Comparison of ENCODE assay signal across 33 cellular contexts in the genomic region with DNA sequence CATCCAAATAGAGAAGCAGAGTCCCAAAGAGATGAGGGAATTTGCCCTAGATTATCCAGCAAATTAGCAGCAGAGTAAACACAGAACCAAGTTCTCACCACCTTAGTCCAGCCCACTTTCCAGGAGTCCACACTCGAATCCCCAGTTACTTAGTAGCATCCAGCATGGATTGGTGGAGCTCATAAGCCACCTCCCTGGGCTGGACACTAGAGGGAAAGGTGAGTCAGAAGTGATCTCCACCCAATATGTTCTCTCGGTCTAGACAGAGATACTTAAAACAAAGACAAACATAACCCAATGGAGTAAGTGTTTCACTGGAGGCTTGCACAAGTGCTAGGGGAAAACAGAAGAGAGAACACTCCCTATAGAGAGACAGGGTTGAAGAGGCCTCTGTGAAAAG.
DNase-seq lines count a peak whose midpoint lies in the region; ATAC-seq and TF ChIP-seq lines count a peak whose summit lies in the region.
"Had no signal": no experiment of that assay in that cellular context is flagged by ENCODE, and none has a peak within 500 bp of the region (broad histone marks: within the 10 kb centered on the region; RNA-seq: fewer than 3 reads in every experiment).

No MANE protein-coding gene starts in this region.

- no peak overlapping the region for H3K9ac ChIP-seq in endodermal cell (ENCODE audit: extremely low read depth, low read length, poor library complexity, severe bottlenecking)
- H3K9ac ChIP-seq: parathyroid adenoma had no signal

- no peaks in the 10 kb centered on the region for H3K36me3 ChIP-seq in endodermal cell (ENCODE audit: control insufficient read depth, insufficient read depth, low read length)
- H3K36me3 ChIP-seq: ascending aorta, Peyer's patch, right atrium auricular region, SJSA1, thoracic aorta had no signal

- peaks cover 80% of the 10 kb centered on the region for H3K27me3 ChIP-seq in endodermal cell (ENCODE audit: control insufficient read depth, insufficient read depth, low read length, poor library complexity, severe bottlenecking)
- H3K27me3 ChIP-seq: ascending aorta, Peyer's patch, right atrium auricular region, SJSA1 had no signal

- ATAC-seq in left lobe of liver (peak; percentile 41), GM19452 (IDR thresholded peaks at IDR 0.05; ENCODE audit: unreplicated experiment) (no peak), HG02970 (IDR thresholded peaks at IDR 0.05; ENCODE audit: low FRiP score, unreplicated experiment) (no peak)
- ATAC-seq: activated CD8-positive, alpha-beta memory T cell treated with anti-CD3 and anti-CD28 coated beads, Interleukin-2, amount 10 ng/mL, durations not matched to agents 7 days and 5 days; activated T-cell treated with anti-CD3 and anti-CD28 coated beads, Interleukin-2, amount 50 U/mL, for 4 hours; effector memory CD8-positive, alpha-beta T cell; GM12878; stimulated activated naive CD8-positive, alpha-beta T cell treated with anti-CD3 and anti-CD28 coated beads, Interleukin-15, Interleukin-2, amounts not matched to agents 100 U/mL and 50 U/mL, for 24 hours had no signal

- in situ Hi-C loops in Caki2 (cut with HindIII; ENCODE audit: low pct_unique_long_range_greater_than_20kb, low sequenced_read_pairs), result no loop called here

- H3K4me3 Mint-ChIP-seq in endodermal cell (no peak overlapping the region), glutamatergic neuron (ENCODE audit: unreplicated experiment) (no peak overlapping the region)
- H3K4me3 Mint-ChIP-seq: activated B cell treated with CpG ODN at 0.5 μM for 24 hours; activated CD8-positive, alpha-beta memory T cell treated with anti-CD3 and anti-CD28 coated beads, Interleukin-2, amount 10 ng/mL, durations not matched to agents 7 days and 5 days; activated naive CD8-positive, alpha-beta T cell treated with anti-CD3 and anti-CD28 coated beads, Interleukin-2, amount 10 ng/mL, durations not matched to agents 7 days and 5 days; activated T-cell treated with anti-CD3 and anti-CD28 coated beads, Interleukin-2, amount 50 U/mL, for 4 hours; CD4-positive, alpha-beta T cell; effector memory CD8-positive, alpha-beta T cell had no signal

- H3K4me1 Mint-ChIP-seq in endodermal cell, result no peaks in the 10 kb centered on the region
- H3K4me1 Mint-ChIP-seq in glutamatergic neuron (ENCODE audit: low read depth, unreplicated experiment), result peaks cover 3% of the 10 kb centered on the region
- H3K4me1 Mint-ChIP-seq: activated B cell treated with CpG ODN at 0.5 μM for 24 hours; activated CD8-positive, alpha-beta memory T cell treated with anti-CD3 and anti-CD28 coated beads, Interleukin-2, amount 10 ng/mL, durations not matched to agents 7 days and 5 days; activated naive CD8-positive, alpha-beta T cell treated with anti-CD3 and anti-CD28 coated beads, Interleukin-2, amount 10 ng/mL, durations not matched to agents 7 days and 5 days had no signal

- DNase-seq in Caki2 (ENCODE audit: low read depth) (peak; percentile 16), HT1080 (ENCODE audit: low read depth) (peak; percentile 50), endodermal cell (no peak), left lobe of liver (ENCODE audit: low spot score) (no peak), glutamatergic neuron (no peak), mucosa of gallbladder (ENCODE audit: low spot score) (no peak)
- DNase-seq: activated B cell treated with CpG ODN at 0.5 μM for 24 hours; activated CD4-positive, alpha-beta T cell treated with anti-CD3 and anti-CD28 coated beads, Interleukin-2, amount 50 U/mL, for 1 hour; activated CD8-positive, alpha-beta memory T cell treated with anti-CD3 and anti-CD28 coated beads, Interleukin-2, amount 10 ng/mL, durations not matched to agents 7 days and 5 days; activated gamma-delta T cell; activated naive CD8-positive, alpha-beta T cell treated with anti-CD3 and anti-CD28 coated beads, Interleukin-2, amount 10 ng/mL, durations not matched to agents 7 days and 5 days; activated T-cell treated with anti-CD3 and anti-CD28 coated beads, Interleukin-2, amount 50 U/mL, for 4 hours; CD4-positive, alpha-beta T cell; central memory CD4-positive, alpha-beta T cell; effector memory CD8-positive, alpha-beta T cell; EL; IMR-90; kidney glomerular epithelial cell; mesendoderm; NCI-H2107; NCI-H345; Peyer's patch; stimulated activated CD4-positive, alpha-beta T cell treated with anti-CD3 and anti-CD28 coated beads, Interleukin-1b, Interleukin-23, amount 100 ng/mL, for 48 hours; stimulated activated naive CD8-positive, alpha-beta T cell treated with anti-CD3 and anti-CD28 coated beads, Interleukin-15, Interleukin-2, amounts not matched to agents 100 U/mL and 50 U/mL, for 24 hours had no signal

- TF ChIP-seq CTCF in endodermal cell (conservative IDR thresholded peaks at IDR 0.05), result peak; percentile 49
- no peak for TF ChIP-seq CTCF in glutamatergic neuron (IDR thresholded peaks at IDR 0.05; ENCODE audit: partially characterized antibody, unreplicated experiment)

- no peak overlapping the region for H3K27ac ChIP-seq in endodermal cell (ENCODE audit: low read depth, low read length)
- H3K27ac ChIP-seq: ascending aorta, parathyroid adenoma, Peyer's patch, right atrium auricular region, SJSA1, thoracic aorta had no signal

- H3K27me3 Mint-ChIP-seq in endodermal cell (ENCODE audit: insufficient read depth), result peaks cover 16% of the 10 kb centered on the region
- H3K27me3 Mint-ChIP-seq in glutamatergic neuron (ENCODE audit: unreplicated experiment), result peaks cover 2% of the 10 kb centered on the region
- H3K27me3 Mint-ChIP-seq: effector memory CD8-positive, alpha-beta T cell had no signal

- H3K9me3 Mint-ChIP-seq in endodermal cell, result no peaks in the 10 kb centered on the region
- H3K9me3 Mint-ChIP-seq in glutamatergic neuron (ENCODE audit: unreplicated experiment), result peaks cover 2% of the 10 kb centered on the region
- H3K9me3 Mint-ChIP-seq: activated B cell treated with CpG ODN at 0.5 μM for 24 hours; activated naive CD8-positive, alpha-beta T cell treated with anti-CD3 and anti-CD28 coated beads, Interleukin-2, amount 10 ng/mL, durations not matched to agents 7 days and 5 days; activated T-cell treated with anti-CD3 and anti-CD28 coated beads, Interleukin-2, amount 50 U/mL, for 4 hours; CD4-positive, alpha-beta T cell; effector memory CD8-positive, alpha-beta T cell had no signal

- no peak overlapping the region for H3K4me3 ChIP-seq in endodermal cell (ENCODE audit: low read length)
- H3K4me3 ChIP-seq: ascending aorta, GM12878, Peyer's patch, right atrium auricular region, SJSA1, smooth muscle cell, thoracic aorta had no signal

- WGBS in endodermal cell (ENCODE audit: insufficient coverage in 1 of 2, insufficient read length in 1 of 2), 2 experiments, result 75% methylated on average over 1 of the region's 2 CpGs; no CpG with 5 or more reads in 1 of the 2 experiments

- H3K9me3 ChIP-seq in endodermal cell (ENCODE audit: control insufficient read depth, low read length), result no peaks in the 10 kb centered on the region
- H3K9me3 ChIP-seq: ascending aorta, Peyer's patch, right atrium auricular region, SJSA1, thoracic aorta had no signal

- no peak overlapping the region for H3K27ac Mint-ChIP-seq in endodermal cell
- H3K27ac Mint-ChIP-seq in glutamatergic neuron (ENCODE audit: unreplicated experiment), result no peak overlapping the region
- H3K27ac Mint-ChIP-seq: activated B cell treated with CpG ODN at 0.5 μM for 24 hours; activated CD8-positive, alpha-beta memory T cell treated with anti-CD3 and anti-CD28 coated beads, Interleukin-2, amount 10 ng/mL, durations not matched to agents 7 days and 5 days; activated naive CD8-positive, alpha-beta T cell treated with anti-CD3 and anti-CD28 coated beads, Interleukin-2, amount 10 ng/mL, durations not matched to agents 7 days and 5 days; CD4-positive, alpha-beta T cell; effector memory CD8-positive, alpha-beta T cell had no signal

- no peaks in the 10 kb centered on the region for H3K4me1 ChIP-seq in endodermal cell (ENCODE audit: control insufficient read depth, insufficient read depth, low read length)
- H3K4me1 ChIP-seq: ascending aorta, Peyer's patch, right atrium auricular region, SJSA1 had no signal

- H3K36me3 Mint-ChIP-seq in endodermal cell (ENCODE audit: low read depth), result no peaks in the 10 kb centered on the region
- H3K36me3 Mint-ChIP-seq in glutamatergic neuron (ENCODE audit: unreplicated experiment), result no peaks in the 10 kb centered on the region
- H3K36me3 Mint-ChIP-seq: activated CD8-positive, alpha-beta memory T cell treated with anti-CD3 and anti-CD28 coated beads, Interleukin-2, amount 10 ng/mL, durations not matched to agents 7 days and 5 days; activated naive CD8-positive, alpha-beta T cell treated with anti-CD3 and anti-CD28 coated beads, Interleukin-2, amount 10 ng/mL, durations not matched to agents 7 days and 5 days had no signal

Comparison
In these comparisons a context has a peak if more than half of its experiments do, and no peak if none do; other contexts are left out.
1. DNase-seq: peak in Caki2 (single experiment) and HT1080 (single experiment); none in endodermal cell (single experiment), left lobe of liver (single experiment), glutamatergic neuron (single experiment) and mucosa of gallbladder (single experiment).